Comparison of ENCODE assay signal across 21 cellular contexts in genomic region chr6:146664871-146665270, GRCh38.
A peak's percentile ranks its signal among the peaks of the same experiment; 100 is the strongest.
DNase-seq lines count a peak whose midpoint lies in the region; ATAC-seq, FAIRE-seq and TF ChIP-seq lines count a peak whose summit lies in the region.
"Had no signal": no experiment of that assay in that cellular context is flagged by ENCODE, and none has a peak within 500 bp of the region (broad histone marks: within the 10 kb centered on the region; RNA-seq: fewer than 3 reads in every experiment).

No MANE protein-coding gene starts in this region.

- no peaks in the 10 kb centered on the region for H3K36me3 Mint-ChIP-seq in progenitor cell of endocrine pancreas (ENCODE audit: insufficient read depth)
- H3K36me3 Mint-ChIP-seq in activated CD8-positive, alpha-beta memory T cell treated with anti-CD3 and anti-CD28 coated beads, Interleukin-2, amount 10 ng/mL, durations not matched to agents 7 days and 5 days = no peaks in the 10 kb centered on the region
- H3K36me3 Mint-ChIP-seq: CD4-positive, alpha-beta memory T cell had no signal

- TF ChIP-seq POLR2A in GM12892 (IDR thresholded peaks at IDR 0.05; ENCODE audit: low read depth, low read length) = no peak

- DNase-seq in ELR (ENCODE audit: low read depth) (peak; percentile 9), amniotic epithelial cell (ENCODE audit: low read depth) (peak; percentile 3), iris pigment epithelial cell (ENCODE audit: low read depth) (peak; percentile 1), progenitor cell of endocrine pancreas (ENCODE audit: low spot score, unreplicated experiment) (no peak), GM12892 (ENCODE audit: insufficient read length) (no peak), Kasumi-1 (lab: John Stamatoyannopoulos, UW) (no peak)
- no peak for DNase-seq in activated CD8-positive, alpha-beta memory T cell treated with anti-CD3 and anti-CD28 coated beads, Interleukin-2, amount 10 ng/mL, durations not matched to agents 7 days and 5 days
- DNase-seq: 8988T; Caco-2; CD4-positive, alpha-beta memory T cell; DMS 273 treated with DMSO at 0.1 percent for 48 hours; DND-41; Karpas-422; NCI-H1417; NCI-H1694 treated with DMSO at 0.1 percent for 48 hours; NCI-H2081 treated with DMSO at 0.1 percent for 48 hours; NCI-H2171 treated with DMSO at 0.1 percent for 48 hours; NCI-H526; Peyer's patch had no signal

- no peak for ATAC-seq in activated CD8-positive, alpha-beta memory T cell treated with anti-CD3 and anti-CD28 coated beads, Interleukin-2, amount 10 ng/mL, durations not matched to agents 7 days and 5 days

- FAIRE-seq in GM12892 (lab: Jason Lieb, UNC) = no peak
- FAIRE-seq: G401.6, H54 had no signal

- peaks cover 6% of the 10 kb centered on the region for H3K4me1 Mint-ChIP-seq in progenitor cell of endocrine pancreas (ENCODE audit: low read depth)
- H3K4me1 Mint-ChIP-seq in activated CD8-positive, alpha-beta memory T cell treated with anti-CD3 and anti-CD28 coated beads, Interleukin-2, amount 10 ng/mL, durations not matched to agents 7 days and 5 days = no peaks in the 10 kb centered on the region
- H3K4me1 Mint-ChIP-seq: CD4-positive, alpha-beta memory T cell had no signal

- peak overlapping the region; percentile 22 for H3K27ac Mint-ChIP-seq in progenitor cell of endocrine pancreas
- no peak overlapping the region for H3K27ac Mint-ChIP-seq in activated CD8-positive, alpha-beta memory T cell treated with anti-CD3 and anti-CD28 coated beads, Interleukin-2, amount 10 ng/mL, durations not matched to agents 7 days and 5 days
- H3K27ac Mint-ChIP-seq: CD4-positive, alpha-beta memory T cell had no signal

- CTCF ChIA-PET in activated CD8-positive, alpha-beta memory T cell treated with anti-CD3 and anti-CD28 coated beads, Interleukin-2, amount 10 ng/mL, durations not matched to agents 7 days and 5 days (lab: Charles Lee) = no interaction called here

- no peak for TF ChIP-seq CTCF in progenitor cell of endocrine pancreas (IDR thresholded peaks at IDR 0.05; ENCODE audit: unreplicated experiment)

- H3K9me3 Mint-ChIP-seq in progenitor cell of endocrine pancreas (ENCODE audit: low read depth) = no peaks in the 10 kb centered on the region
- no peaks in the 10 kb centered on the region for H3K9me3 Mint-ChIP-seq in activated CD8-positive, alpha-beta memory T cell treated with anti-CD3 and anti-CD28 coated beads, Interleukin-2, amount 10 ng/mL, durations not matched to agents 7 days and 5 days (ENCODE audit: low read depth)

- H3K27me3 Mint-ChIP-seq in progenitor cell of endocrine pancreas = no peaks in the 10 kb centered on the region
- H3K27me3 Mint-ChIP-seq in activated CD8-positive, alpha-beta memory T cell treated with anti-CD3 and anti-CD28 coated beads, Interleukin-2, amount 10 ng/mL, durations not matched to agents 7 days and 5 days = no peaks in the 10 kb centered on the region

- no peak overlapping the region for H3K4me3 Mint-ChIP-seq in progenitor cell of endocrine pancreas (ENCODE audit: low read depth)
- no peak overlapping the region for H3K4me3 Mint-ChIP-seq in activated CD8-positive, alpha-beta memory T cell treated with anti-CD3 and anti-CD28 coated beads, Interleukin-2, amount 10 ng/mL, durations not matched to agents 7 days and 5 days
- H3K4me3 Mint-ChIP-seq: CD4-positive, alpha-beta memory T cell had no signal

Comparison
In these comparisons a context has a peak if more than half of its experiments do, and no peak if none do; other contexts are left out.
1. DNase-seq: peak in ELR (single experiment), amniotic epithelial cell (single experiment) and iris pigment epithelial cell (single experiment); none in progenitor cell of endocrine pancreas (single experiment), activated CD8-positive, alpha-beta memory T cell treated with anti-CD3 and anti-CD28 coated beads, Interleukin-2, amount 10 ng/mL, durations not matched to agents 7 days and 5 days (single experiment), GM12892 (single experiment) and Kasumi-1 (0 of 2).